Comparison of ENCODE assay signal across 10 cellular contexts in the genomic region with DNA sequence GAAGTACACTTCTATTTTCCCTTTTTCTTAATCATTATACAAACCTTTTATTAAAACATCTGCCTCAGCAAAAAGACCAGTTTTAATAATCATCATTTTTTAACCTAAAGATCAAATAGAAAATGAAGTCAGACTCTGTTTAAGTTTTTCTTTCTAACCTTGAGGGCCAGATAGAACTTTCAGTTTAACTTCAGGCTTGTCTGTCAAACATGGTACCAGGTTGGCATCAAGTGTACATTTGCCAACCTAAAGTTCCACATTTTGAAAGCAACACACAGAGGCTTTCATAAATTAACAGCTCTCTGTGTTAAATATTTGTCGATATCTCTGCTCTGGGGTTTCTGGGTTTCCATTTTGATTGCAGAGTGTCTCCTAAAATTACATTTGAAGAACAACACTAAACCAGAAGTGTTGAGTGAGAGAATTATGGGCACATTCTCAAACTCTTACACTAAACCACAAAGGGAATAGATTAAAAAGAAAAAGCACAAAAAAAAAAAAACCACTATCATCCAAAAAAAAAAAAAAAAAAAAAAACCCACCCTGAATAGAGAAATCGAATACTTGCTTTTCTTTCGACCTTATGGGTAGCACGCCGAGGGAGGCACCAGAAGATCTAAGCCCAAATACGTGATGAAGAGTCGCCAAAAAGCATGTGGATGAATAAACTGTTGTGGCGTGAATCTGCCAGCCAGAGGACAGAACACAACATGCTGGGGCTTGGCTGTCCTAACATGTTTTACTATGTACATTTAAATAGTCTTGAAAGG.
A peak's percentile ranks its signal among the peaks of the same experiment; 100 is the strongest.
DNase-seq lines count a peak whose midpoint lies in the region; ATAC-seq and TF ChIP-seq lines count a peak whose summit lies in the region.
"Had no signal": no experiment of that assay in that cellular context is flagged by ENCODE, and none has a peak within 500 bp of the region (broad histone marks: within the 10 kb centered on the region; RNA-seq: fewer than 3 reads in every experiment).

No MANE protein-coding gene starts in this region.

- TSS peak; percentile 64 for BruUV-seq in A673 (replicated peaks; lab: Mats Ljungman, UMichigan)

- H3K27ac ChIP-seq in A673 (ENCODE audit: low read depth, low read length, poor library complexity, severe bottlenecking) (peak overlapping the region; percentile 78), duodenal mucosa (ENCODE audit: low read depth, low read length) (peak overlapping the region; percentile 30), muscle layer of colon (ENCODE audit: low read depth, low read length) (peak overlapping the region; percentile 63)
- H3K27ac ChIP-seq: C4-2B had no signal

- no peak overlapping the region for H3K27ac Mint-ChIP-seq in progenitor cell of endocrine pancreas

- no peaks in the 10 kb centered on the region for H3K9me3 Mint-ChIP-seq in progenitor cell of endocrine pancreas (ENCODE audit: low read depth)

- H3K4me1 ChIP-seq in A673 (ENCODE audit: insufficient read depth, low read length, poor library complexity, severe bottlenecking) (peaks cover 71% of the 10 kb centered on the region), duodenal mucosa (ENCODE audit: control insufficient read depth in 1 of 2, insufficient read depth in 2 of 2, low read length in 2 of 2) (no peaks in the 10 kb centered on the region), muscle layer of colon (ENCODE audit: insufficient read depth, low read length) (peaks cover 9% of the 10 kb centered on the region)

- H3K27me3 ChIP-seq in A673 (replicated peaks; ENCODE audit: insufficient read depth, low read depth, low read length, poor library complexity) (no peaks in the 10 kb centered on the region), duodenal mucosa (ENCODE audit: control insufficient read depth in 1 of 2, insufficient read depth in 2 of 2, low read length in 2 of 2) (no peaks in the 10 kb centered on the region), muscle layer of colon (ENCODE audit: control insufficient read depth in 1 of 2, insufficient read depth in 2 of 2, low read length in 2 of 2) (no peaks in the 10 kb centered on the region)

- intact Hi-C loops in A673 (cut with micrococcal nuclease; ENCODE audit: unreplicated experiment), result loop anchor here (5.0 kb wide), 1 partner anchor 76 kb away; no protein-coding TSS in a partner anchor

- H3K4me3 ChIP-seq in A673 (ENCODE audit: low read depth, low read length, poor library complexity, severe bottlenecking) (peak overlapping the region; percentile 47), duodenal mucosa (ENCODE audit: low read depth in 1 of 2, low read length in 2 of 2) (no peak overlapping the region), muscle layer of colon (ENCODE audit: low read depth in 1 of 2, low read length in 2 of 2) (peak overlapping the region; percentile 4 to 56)

- no peak overlapping the region for H3K9ac ChIP-seq in duodenal mucosa (ENCODE audit: low read depth in 1 of 2, low read length in 2 of 2)
- H3K9ac ChIP-seq in muscle layer of colon (ENCODE audit: low read length), result no peak overlapping the region

- POLR2A ChIA-PET in A673 (lab: Charles Lee; ENCODE audit: low non-redundant PET), result no interaction called here

- H3K36me3 ChIP-seq in A673 (ENCODE audit: insufficient read depth, low read length, poor library complexity, severe bottlenecking), result no peaks in the 10 kb centered on the region
- no peaks in the 10 kb centered on the region for H3K36me3 ChIP-seq in duodenal mucosa (ENCODE audit: control insufficient read depth in 1 of 2, insufficient read depth in 2 of 2, low read length in 2 of 2)
- no peaks in the 10 kb centered on the region for H3K36me3 ChIP-seq in muscle layer of colon (ENCODE audit: insufficient read depth, low read length)

- H3K36me3 Mint-ChIP-seq in progenitor cell of endocrine pancreas (ENCODE audit: insufficient read depth), result no peaks in the 10 kb centered on the region

- TF ChIP-seq CTCF in A673 (conservative IDR thresholded peaks at IDR 0.05; ENCODE audit: low read depth, low read length) (no peak), progenitor cell of endocrine pancreas (IDR thresholded peaks at IDR 0.05; ENCODE audit: unreplicated experiment) (no peak)

- H3K4me3 Mint-ChIP-seq in progenitor cell of endocrine pancreas (ENCODE audit: low read depth), result no peak overlapping the region

- no peaks in the 10 kb centered on the region for H3K27me3 Mint-ChIP-seq in progenitor cell of endocrine pancreas

- peaks cover 11% of the 10 kb centered on the region for H3K4me1 Mint-ChIP-seq in progenitor cell of endocrine pancreas (ENCODE audit: low read depth)

- no peak for ATAC-seq in activated CD4-positive, CD25-positive, alpha-beta regulatory T cell treated with anti-CD3 and anti-CD28 coated beads, Interleukin-2, amount 50 U/mL, for 24 hours
- no peak for ATAC-seq in HG03469 (IDR thresholded peaks at IDR 0.05; ENCODE audit: unreplicated experiment)

- CTCF ChIA-PET in A673 (lab: Charles Lee), result no interaction called here

- DNase-seq in A673 (ENCODE audit: low spot score) (peak; percentile 70), NCI-H146 (lab: John Stamatoyannopoulos, UW) (peak; percentile 75), progenitor cell of endocrine pancreas (ENCODE audit: low spot score, unreplicated experiment) (no peak), NCI-H2196 treated with DMSO at 0.1 percent for 48 hours (lab: John Stamatoyannopoulos, UW; ENCODE audit: unreplicated experiment) (no peak)
- DNase-seq: NCI-H1436 treated with DMSO at 0.1 percent for 48 hours had no signal

- H3K9me3 ChIP-seq in A673 (ENCODE audit: low read depth, low read length, poor library complexity, severe bottlenecking), result no peaks in the 10 kb centered on the region
- no peaks in the 10 kb centered on the region for H3K9me3 ChIP-seq in duodenal mucosa (ENCODE audit: control insufficient read depth in 1 of 2, low read length in 2 of 2)
- H3K9me3 ChIP-seq in muscle layer of colon (ENCODE audit: low read length), result no peaks in the 10 kb centered on the region

Comparison
In these comparisons a context has a peak if more than half of its experiments do, and no peak if none do; other contexts are left out.
1. DNase-seq: peak in A673 (single experiment) and NCI-H146 (single experiment); none in progenitor cell of endocrine pancreas (single experiment) and NCI-H2196 treated with DMSO at 0.1 percent for 48 hours (single experiment).
2. H3K4me3 ChIP-seq: peak in A673 (single experiment) and muscle layer of colon (2 of 2); none in duodenal mucosa (0 of 2).
3. Peak in every context shown above with its lines, with median percentiles within 50 percentile points of each other: H3K27ac ChIP-seq.